In genomic region chr6:37059344-37060194, GRCh38 we compare ENCODE assay signal across 1 cellular context.
TF ChIP-seq lines count a peak whose summit lies in the region.

No MANE protein-coding gene starts in this region.

TF ChIP-seq in HepG2, 621 proteins besides CTCF, POLR2A, EP300 and RAD21 (continued from another document and continues in another):
- TF ChIP-seq ZBTB10 (CRISPR knock-in tag; IDR thresholded peaks at IDR 0.05; ENCODE audit: borderline replicate concordance) (peak; percentile 94; the same call in 1 of the 2 replicates), ZNF770 (CRISPR knock-in tag; IDR thresholded peaks at IDR 0.05) (peak; percentile 52; the same call in 1 of the 2 replicates), YEATS4 (CRISPR knock-in tag; IDR thresholded peaks at IDR 0.05; ENCODE audit: borderline replicate concordance) (peak; percentile 83), NONO (IDR thresholded peaks at IDR 0.05) (no peak), NONO (CRISPR knock-in tag; conservative IDR thresholded peaks at IDR 0.05) (peak; percentile 69), SRY (CRISPR knock-in tag; IDR thresholded peaks at IDR 0.05) (0 out of 2 replicates have a peak, but pooled peaks have one; percentile 1), ZNF605 (CRISPR knock-in tag; IDR thresholded peaks at IDR 0.05) (peak; percentile 77; the same call in 1 of the 2 replicates), JUN (CRISPR knock-in tag; IDR thresholded peaks at IDR 0.05) (peak; percentile 66; the same call in 1 of the 2 replicates), NCOA5 (CRISPR knock-in tag; IDR thresholded peaks at IDR 0.05) (no peak), NFYC (CRISPR knock-in tag; IDR thresholded peaks at IDR 0.05) (peak; percentile 44; the same call in 1 of the 2 replicates), ZNF263 (CRISPR knock-in tag; IDR thresholded peaks at IDR 0.05) (peak; percentile 15; the same call in 1 of the 2 replicates), ATF1 (CRISPR knock-in tag; IDR thresholded peaks at IDR 0.05) (no peak), TERF1 (CRISPR knock-in tag; IDR thresholded peaks at IDR 0.05) (peak; percentile 48; the same call in 1 of the 2 replicates), NR3C1 (CRISPR knock-in tag; IDR thresholded peaks at IDR 0.05) (no peak), ATF4 (CRISPR knock-in tag; IDR thresholded peaks at IDR 0.05) (peak in 1 of 2 experiments; percentile 68; a peak in 1 of 4 replicates), NR2F2 (IDR thresholded peaks at IDR 0.05; ENCODE audit: borderline replicate concordance, low read depth) (peak; percentile 61; the same call in 1 of the 2 replicates), CBX2 (IDR thresholded peaks at IDR 0.05; ENCODE audit: low read depth, low read length) (no peak), CBX2 (CRISPR knock-in tag; IDR thresholded peaks at IDR 0.05; ENCODE audit: low read depth) (no peak), EEA1 (CRISPR knock-in tag; IDR thresholded peaks at IDR 0.05; ENCODE audit: borderline replicate concordance) (0 out of 2 replicates have a peak, but pooled peaks have one; percentile 27), ZFP37 (CRISPR knock-in tag; IDR thresholded peaks at IDR 0.05; ENCODE audit: borderline replicate concordance) (0 out of 2 replicates have a peak, but pooled peaks have one; percentile 38), ZSCAN5A (CRISPR knock-in tag; IDR thresholded peaks at IDR 0.05; ENCODE audit: borderline replicate concordance) (peak; percentile 63; the same call in 1 of the 2 replicates), RCOR2 (CRISPR knock-in tag; IDR thresholded peaks at IDR 0.05) (peak; percentile 87), RFX5 (IDR thresholded peaks at IDR 0.05; ENCODE audit: low read depth, low read length) (peak; percentile 26; the same call in 1 of the 2 replicates), ZNF530 (CRISPR knock-in tag; IDR thresholded peaks at IDR 0.05; ENCODE audit: low read depth) (no peak), FIP1L1 (IDR thresholded peaks at IDR 0.05; ENCODE audit: borderline replicate concordance, insufficient read depth, low read depth, low read length) (no peak; the same call in 1 of the 2 replicates), U2AF1 (optimal IDR thresholded peaks at IDR 0.05; ENCODE audit: low read depth, low read length) (no peak), XRCC5 (optimal IDR thresholded peaks at IDR 0.05; ENCODE audit: low read length) (peak; percentile 91), CCDC6 (CRISPR knock-in tag; IDR thresholded peaks at IDR 0.05) (peak; percentile 48; the same call in 1 of the 2 replicates), ZNF609 (CRISPR knock-in tag; IDR thresholded peaks at IDR 0.05; ENCODE audit: borderline replicate concordance) (peak; percentile 85), CEBPG (CRISPR knock-in tag; IDR thresholded peaks at IDR 0.05) (peak; percentile 76), ZNF383 (CRISPR knock-in tag; IDR thresholded peaks at IDR 0.05; ENCODE audit: borderline replicate concordance) (no peak; the same call in none of the 2 replicates), ZSCAN22 (CRISPR knock-in tag; IDR thresholded peaks at IDR 0.05) (0 out of 2 replicates have a peak, but pooled peaks have one; percentile 33), ZNF33A (CRISPR knock-in tag; IDR thresholded peaks at IDR 0.05; ENCODE audit: borderline replicate concordance) (no peak), TARDBP (CRISPR knock-in tag; IDR thresholded peaks at IDR 0.05) (peak; percentile 95), ZSCAN30 (CRISPR knock-in tag; IDR thresholded peaks at IDR 0.05) (no peak), YY1 (IDR thresholded peaks at IDR 0.05; ENCODE audit: insufficient read depth, insufficient replicate concordance, low read depth, low read length) (peak; percentile 54), ZBTB42 (CRISPR knock-in tag; IDR thresholded peaks at IDR 0.05) (no peak; the same call in 1 of the 2 replicates), ESRRA (CRISPR knock-in tag; IDR thresholded peaks at IDR 0.05; ENCODE audit: low read depth) (peak; percentile 93), HIC2 (CRISPR knock-in tag; IDR thresholded peaks at IDR 0.05; ENCODE audit: low read depth) (peak; percentile 81; the same call in 1 of the 2 replicates), SOX13 (IDR thresholded peaks at IDR 0.05) (peak; percentile 58; the same call in 1 of the 2 replicates), SOX13 (CRISPR knock-in tag; conservative IDR thresholded peaks at IDR 0.05 in 1 of 2, IDR thresholded peaks at IDR 0.05 in 1 of 2) (peak in 1 of 2 experiments; percentile 86; a peak in 2 of 4 replicates)
